10 cellular contexts compared by ENCODE assay signal in the genomic region with DNA sequence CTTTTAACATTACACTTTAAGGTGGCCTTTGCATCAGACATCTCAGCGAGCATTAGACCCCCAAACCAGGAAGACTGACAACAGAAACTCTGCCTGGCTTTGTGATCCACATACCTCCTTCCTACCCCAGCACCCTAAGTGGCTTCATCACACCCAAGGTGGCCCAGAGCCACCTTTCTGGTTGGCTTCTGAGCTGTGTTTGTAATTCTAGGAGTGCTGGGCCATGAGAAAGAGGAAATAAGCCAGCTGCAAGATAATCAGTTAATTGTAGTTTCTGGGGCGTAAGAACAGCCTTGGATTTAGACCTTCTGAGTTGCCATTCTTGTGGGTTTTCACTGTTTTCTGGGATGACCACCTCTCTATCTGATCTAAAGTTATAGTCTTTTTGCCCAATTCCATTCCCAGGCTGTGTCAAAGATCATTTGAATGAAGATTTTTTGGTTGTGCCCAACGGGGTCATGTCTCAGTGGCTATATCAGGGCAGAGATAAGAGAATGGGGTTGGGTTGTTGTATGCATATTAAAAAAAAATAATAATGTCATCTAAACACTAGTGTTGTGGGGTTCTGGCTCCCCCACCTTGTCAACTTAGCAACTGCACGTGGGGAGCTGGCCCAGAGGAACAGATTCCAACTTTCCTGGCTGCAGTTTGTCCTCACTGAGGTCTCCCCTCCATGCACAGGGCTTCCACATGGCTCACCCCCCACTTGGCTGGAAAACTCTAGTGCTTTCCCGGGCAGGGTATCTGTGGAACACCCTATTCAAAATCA.
A peak's percentile ranks its signal among the peaks of the same experiment; 100 is the strongest.
DNase-seq lines count a peak whose midpoint lies in the region; ATAC-seq, FAIRE-seq and TF ChIP-seq lines count a peak whose summit lies in the region.
"Had no signal": no experiment of that assay in that cellular context is flagged by ENCODE, and none has a peak within 500 bp of the region (broad histone marks: within the 10 kb centered on the region; RNA-seq: fewer than 3 reads in every experiment).

No MANE protein-coding gene starts in this region.

- H3K4me1 ChIP-seq in HepG2 (ENCODE audit: insufficient read depth, low read length) (no peaks in the 10 kb centered on the region), small intestine (ENCODE audit: control insufficient read depth in 2 of 2, insufficient read depth in 1 of 2, low read depth in 1 of 2, low read length in 1 of 2) (no peaks in the 10 kb centered on the region)

- no peaks in the 10 kb centered on the region for H4K20me1 ChIP-seq in HepG2 (ENCODE audit: insufficient read depth, low read length)

- peak; percentile 80 for TF ChIP-seq CTCF in BJ (IDR thresholded peaks at IDR 0.05; ENCODE audit: insufficient read depth, low read depth, low read length)
- TF ChIP-seq CTCF in HFFc6 (IDR thresholded peaks at IDR 0.05) = peak; percentile 83
- TF ChIP-seq CTCF in brain (conservative IDR thresholded peaks at IDR 0.05) = peak; percentile 65 to 71
- peak; percentile 20; the same call in 1 of the 2 replicates for TF ChIP-seq CTCF in HepG2 (CRISPR knock-in tag; IDR thresholded peaks at IDR 0.05)

- H3K4me1 Mint-ChIP-seq in HFFc6 (ENCODE audit: low read depth) (peaks cover 24% of the 10 kb centered on the region), brain (peaks cover 58% of the 10 kb centered on the region)
- H3K4me1 Mint-ChIP-seq: activated naive CD8-positive, alpha-beta T cell treated with anti-CD3 and anti-CD28 coated beads for 36 hours had no signal

- H3K27me3 Mint-ChIP-seq in HFFc6 (ENCODE audit: insufficient read depth) (peaks cover 13% of the 10 kb centered on the region), brain (peaks cover 7% of the 10 kb centered on the region)

- intact Hi-C loops in HepG2 (cut with micrococcal nuclease; ENCODE audit: unreplicated experiment) = no loop called here

- POLR2A ChIA-PET in BJ (lab: Charles Lee) (interaction anchor here (0.6 to 0.7 kb wide), 3 partner anchors 234 to 554 kb away, joined by 4 to 6 read pairs (median 4); no protein-coding TSS in a partner anchor), HepG2 (lab: Yijun Ruan, JAX) (no interaction called here)

- H3K27ac Mint-ChIP-seq in HFFc6 (no peak overlapping the region), brain (no peak overlapping the region)
- H3K27ac Mint-ChIP-seq: activated naive CD8-positive, alpha-beta T cell treated with anti-CD3 and anti-CD28 coated beads for 36 hours had no signal

- in situ Hi-C loops in HepG2 (cut with HindIII; ENCODE audit: extremely low pct_ligation_motif_present, low pct_unique_long_range_greater_than_20kb) = no loop called here

- no peak for FAIRE-seq in HepG2 (lab: Jason Lieb, UNC)
- no peak for FAIRE-seq in small intestine (lab: Jason Lieb, UNC)

- no peaks in the 10 kb centered on the region for H3K79me2 ChIP-seq in HepG2 (ENCODE audit: insufficient read depth, low read length)

- H3K4me3 ChIP-seq in BJ (ENCODE audit: low read depth, low read length) = no peak overlapping the region
- no peak overlapping the region for H3K4me3 ChIP-seq in HepG2 (replicated peaks in 1 of 3; ENCODE audit: insufficient read depth in 1 of 3, low read depth in 2 of 3, low read length in 3 of 3)
- H3K4me3 ChIP-seq in small intestine (ENCODE audit: low read depth in 1 of 2, low read length in 2 of 2) = no peak overlapping the region

- no peaks in the 10 kb centered on the region for H3K9me3 ChIP-seq in HepG2 (ENCODE audit: low read length)
- H3K9me3 ChIP-seq in small intestine (ENCODE audit: control insufficient read depth, low read depth) = no peaks in the 10 kb centered on the region

- H3K27ac ChIP-seq in HepG2 (ENCODE audit: extremely low read length, insufficient read depth, low read length) (no peak overlapping the region), small intestine (ENCODE audit: low read depth in 1 of 2, low read length in 1 of 2) (no peak overlapping the region)

- no peak for TF ChIP-seq RAD21 in HepG2 (CRISPR knock-in tag; IDR thresholded peaks at IDR 0.05)

- no peak overlapping the region for H3K4me3 Mint-ChIP-seq in HFFc6
- H3K4me3 Mint-ChIP-seq in brain = no peak overlapping the region
- H3K4me3 Mint-ChIP-seq: activated naive CD8-positive, alpha-beta T cell treated with anti-CD3 and anti-CD28 coated beads for 36 hours had no signal

- no peak overlapping the region for H3K4me2 ChIP-seq in HepG2 (ENCODE audit: low read depth, low read length)

- TF ChIP-seq POLR2A in HepG2 (IDR thresholded peaks at IDR 0.05; ENCODE audit: insufficient read depth in 1 of 2, low read depth in 2 of 2, low read length in 2 of 2) = no peak

- BruUV-seq in HepG2 (replicated peaks; lab: Mats Ljungman, UMichigan) = no TSS peak

- H3K36me3 Mint-ChIP-seq in HFFc6 (ENCODE audit: low read depth) (no peaks in the 10 kb centered on the region), brain (no peaks in the 10 kb centered on the region)
- H3K36me3 Mint-ChIP-seq: activated naive CD8-positive, alpha-beta T cell treated with anti-CD3 and anti-CD28 coated beads for 36 hours had no signal

- H3K9me3 Mint-ChIP-seq in HFFc6 = no peaks in the 10 kb centered on the region
- H3K9me3 Mint-ChIP-seq in brain = no peaks in the 10 kb centered on the region
- H3K9me3 Mint-ChIP-seq: activated naive CD8-positive, alpha-beta T cell treated with anti-CD3 and anti-CD28 coated beads for 36 hours had no signal

- no peak overlapping the region for H2AFZ ChIP-seq in HepG2 (ENCODE audit: low read length)

- H3K27me3 ChIP-seq in BJ (ENCODE audit: control insufficient read depth, insufficient read depth, low read length) (no peaks in the 10 kb centered on the region), HepG2 (ENCODE audit: control insufficient read depth in 1 of 2, insufficient read depth in 2 of 2, low read length in 2 of 2) (no peaks in the 10 kb centered on the region), small intestine (ENCODE audit: control insufficient read depth in 2 of 2, insufficient read depth in 2 of 2, low read length in 2 of 2) (no peaks in the 10 kb centered on the region)

- ATAC-seq in HepG2 = peak; percentile 29; the same call in 1 of the 3 replicates

- WGBS in HepG2 (ENCODE audit: low lambda C conversion rate) = 8% methylated on average over 5 of the region's 5 CpGs
- 25 to 50% (median 33%) methylated on average over 5 of the region's 5 CpGs for WGBS in small intestine, 3 donors

- CTCF ChIA-PET in BJ (lab: Yijun Ruan, JAX) (interaction anchor here (0.5 to 5.0 kb wide), 38 partner anchors 9 to 1782 kb away, joined by 3 to 36 read pairs (median 3); a partner anchor contains a TSS), HepG2 (lab: Yijun Ruan, JAX; ENCODE audit: low intra/inter-chr PET ratio, low total read pairs) (no interaction called here)

- H3K36me3 ChIP-seq in BJ (ENCODE audit: control insufficient read depth, insufficient read depth, low read length) (no peaks in the 10 kb centered on the region), HepG2 (replicated peaks in 1 of 2; ENCODE audit: control insufficient read depth in 1 of 2, insufficient read depth in 2 of 2, low read length in 2 of 2) (no peaks in the 10 kb centered on the region), small intestine (ENCODE audit: control insufficient read depth in 2 of 2, insufficient read depth in 2 of 2, low read length in 2 of 2) (no peaks in the 10 kb centered on the region)

- H3K9ac ChIP-seq in HepG2 (ENCODE audit: insufficient read depth, low read depth, low read length) = no peak overlapping the region

- DNase-seq in BJ (ENCODE audit: low read depth) (no peak), HFFc6 (peak; percentile 36), HepG2 (ENCODE audit: low spot score) (no peak), T1000 (lab: John Stamatoyannopoulos, UW) (no peak), NCI-H187 treated with DMSO at 0.1 percent for 48 hours (lab: John Stamatoyannopoulos, UW) (no peak), HuH-7.5 (ENCODE audit: low spot score) (no peak), small intestine (no peak)
- DNase-seq: activated naive CD8-positive, alpha-beta T cell treated with anti-CD3 and anti-CD28 coated beads for 36 hours; NCI-H446 treated with DMSO at 0.1 percent for 48 hours had no signal

- TF ChIP-seq EP300 in HepG2 (IDR thresholded peaks at IDR 0.05; ENCODE audit: low read depth in 2 of 2, low read length in 2 of 2) (no peak), HepG2 (CRISPR knock-in tag; IDR thresholded peaks at IDR 0.05; ENCODE audit: borderline replicate concordance) (no peak)

TF ChIP-seq in HepG2, 621 proteins besides CTCF, POLR2A, EP300 and RAD21:
- no peak for TF ChIP-seq ZBTB1 (CRISPR knock-in tag; IDR thresholded peaks at IDR 0.05; ENCODE audit: borderline replicate concordance)
- TF ChIP-seq SMC3 (IDR thresholded peaks at IDR 0.05; ENCODE audit: low read length) = peak; percentile 12; the same call in 1 of the 2 replicates
TF ChIP-seq in HepG2: peak in this region for 1.

Comparison
In these comparisons a context has a peak if more than half of its experiments do, and no peak if none do; other contexts are left out.
1. CTCF ChIP-seq: peak in every context shown above with its lines; median percentile 83 in HFFc6; 80 in BJ; 68 in brain; 20 in HepG2.